Comparison of ENCODE assay signal across 1 cellular context in genomic region chr17:68512247-68512966, GRCh38.
TF ChIP-seq lines count a peak whose summit lies in the region.

Gene PRKAR1A, plus strand, starts transcription at chr17:68512430. Its CDS starts 2,970 bp downstream, at chr17:68515400.

TF ChIP-seq in HEK293, 187 proteins besides CTCF, POLR2A, EP300 and RAD21 (continued from another document and continues in another):
- TF ChIP-seq ZNF518A (tag by site-specific recombination; conservative IDR thresholded peaks at IDR 0.05; ENCODE audit: low read depth) = no peak; the same call in 1 of the 2 replicates
- TF ChIP-seq ZNF600 (tag by site-specific recombination; IDR thresholded peaks at IDR 0.05) = no peak; the same call in 1 of the 2 replicates
- no peak; the same call in 1 of the 2 replicates for TF ChIP-seq ZSCAN16 (tag by site-specific recombination; IDR thresholded peaks at IDR 0.05)
- TF ChIP-seq ZNF561 (tag by site-specific recombination; IDR thresholded peaks at IDR 0.05; ENCODE audit: borderline replicate concordance) = peak; percentile 54; the same call in 1 of the 2 replicates
- TF ChIP-seq KLF16 (tag by site-specific recombination; IDR thresholded peaks at IDR 0.05) = peak; percentile 39
- no peak; the same call in 1 of the 2 replicates for TF ChIP-seq BCL11A (tag by site-specific recombination; IDR thresholded peaks at IDR 0.05; ENCODE audit: low read depth)
- TF ChIP-seq SP7 (tag by site-specific recombination; IDR thresholded peaks at IDR 0.05) = peak; percentile 63; the same call in 1 of the 2 replicates
- TF ChIP-seq ZNF830 (tag by site-specific recombination; IDR thresholded peaks at IDR 0.05; ENCODE audit: low read depth) = no peak
- TF ChIP-seq ZNF558 (tag by site-specific recombination; IDR thresholded peaks at IDR 0.05) = no peak
- peak; percentile 79 for TF ChIP-seq SP3 (tag by site-specific recombination; IDR thresholded peaks at IDR 0.05)
- TF ChIP-seq TRIM28 (IDR thresholded peaks at IDR 0.05; ENCODE audit: borderline replicate concordance, low read length) = no peak
- TF ChIP-seq ZNF221 (tag by site-specific recombination; IDR thresholded peaks at IDR 0.05; ENCODE audit: borderline replicate concordance) = no peak
- TF ChIP-seq HOXD13 (CRISPR knock-in tag; IDR thresholded peaks at IDR 0.05; ENCODE audit: borderline replicate concordance) = no peak
- peak; percentile 74 for TF ChIP-seq ZNF629 (tag by site-specific recombination; IDR thresholded peaks at IDR 0.05)
- TF ChIP-seq ZSCAN18 (tag by site-specific recombination; IDR thresholded peaks at IDR 0.05) = no peak
- no peak for TF ChIP-seq PRDM6 (tag by site-specific recombination; IDR thresholded peaks at IDR 0.05)
- no peak; the same call in none of the 2 replicates for TF ChIP-seq ZNF692 (tag by site-specific recombination; IDR thresholded peaks at IDR 0.05)
- no peak for TF ChIP-seq ZNF423 (tag by site-specific recombination; IDR thresholded peaks at IDR 0.05)
- no peak for TF ChIP-seq ZNF521 (tag by site-specific recombination; IDR thresholded peaks at IDR 0.05)
- TF ChIP-seq ZNF114 (tag by site-specific recombination; IDR thresholded peaks at IDR 0.05) = no peak
- TF ChIP-seq SP2 (tag by site-specific recombination; IDR thresholded peaks at IDR 0.05) = peak; percentile 79
- no peak for TF ChIP-seq ZNF155 (tag by site-specific recombination; IDR thresholded peaks at IDR 0.05)
- no peak for TF ChIP-seq ZNF16 (tag by site-specific recombination; IDR thresholded peaks at IDR 0.05; ENCODE audit: low read depth)
- TF ChIP-seq KLF8 (tag by site-specific recombination; IDR thresholded peaks at IDR 0.05) = peak; percentile 9; the same call in 1 of the 2 replicates
- no peak for TF ChIP-seq ZFP69B (tag by site-specific recombination; IDR thresholded peaks at IDR 0.05)
- peak; percentile 78 for TF ChIP-seq KLF10 (tag by site-specific recombination; IDR thresholded peaks at IDR 0.05)
- TF ChIP-seq SCRT1 (tag by site-specific recombination; IDR thresholded peaks at IDR 0.05; ENCODE audit: borderline replicate concordance) = peak; percentile 14; the same call in 1 of the 2 replicates
- TF ChIP-seq SALL2 (tag by site-specific recombination; IDR thresholded peaks at IDR 0.05; ENCODE audit: borderline replicate concordance) = no peak
- TF ChIP-seq MEIS1 (CRISPR knock-in tag; IDR thresholded peaks at IDR 0.05; ENCODE audit: borderline replicate concordance) = no peak
- no peak; the same call in 1 of the 2 replicates for TF ChIP-seq INSM2 (tag by site-specific recombination; IDR thresholded peaks at IDR 0.05)
- TF ChIP-seq ELK4 (IDR thresholded peaks at IDR 0.05; ENCODE audit: borderline replicate concordance, low read depth, low read length) = no peak; the same call in 1 of the 2 replicates
- TF ChIP-seq ZNF157 (tag by site-specific recombination; IDR thresholded peaks at IDR 0.05) = no peak
- peak; percentile 65; the same call in 1 of the 2 replicates for TF ChIP-seq ZSCAN30 (tag by site-specific recombination; IDR thresholded peaks at IDR 0.05)
- 0 out of 2 replicates have a peak, but pooled peaks have one; percentile 1 for TF ChIP-seq ZNF394 (tag by site-specific recombination; IDR thresholded peaks at IDR 0.05; ENCODE audit: borderline replicate concordance)
- TF ChIP-seq BCL11B (tag by site-specific recombination; IDR thresholded peaks at IDR 0.05; ENCODE audit: low read depth) = no peak
- peak; percentile 73; the same call in 1 of the 2 replicates for TF ChIP-seq GLIS2 (tag by site-specific recombination; IDR thresholded peaks at IDR 0.05)
- no peak for TF ChIP-seq PRDM1 (tag by site-specific recombination; IDR thresholded peaks at IDR 0.05)
- no peak for TF ChIP-seq ZNF366 (tag by site-specific recombination; conservative IDR thresholded peaks at IDR 0.05)
- 0 out of 2 replicates have a peak, but pooled peaks have one; percentile 82 for TF ChIP-seq ZEB2 (tag by site-specific recombination; IDR thresholded peaks at IDR 0.05)
- TF ChIP-seq ZBTB11 (tag by site-specific recombination; conservative IDR thresholded peaks at IDR 0.05; ENCODE audit: low read depth) = peak; percentile 82; the same call in 1 of the 2 replicates
- TF ChIP-seq ZNF24 (tag by site-specific recombination; IDR thresholded peaks at IDR 0.05) = 0 out of 2 replicates have a peak, but pooled peaks have one; percentile 10
- TF ChIP-seq MYNN (tag by site-specific recombination; IDR thresholded peaks at IDR 0.05; ENCODE audit: borderline replicate concordance) = peak; percentile 49; the same call in 1 of the 2 replicates
- 0 out of 2 replicates have a peak, but pooled peaks have one; percentile 13 for TF ChIP-seq YY2 (tag by site-specific recombination; IDR thresholded peaks at IDR 0.05)
- TF ChIP-seq ZNF23 (tag by site-specific recombination; IDR thresholded peaks at IDR 0.05; ENCODE audit: borderline replicate concordance) = no peak
- 0 out of 2 replicates have a peak, but pooled peaks have one; percentile 50 for TF ChIP-seq ZNF660 (tag by site-specific recombination; IDR thresholded peaks at IDR 0.05)
- TF ChIP-seq FEZF1 (tag by site-specific recombination; IDR thresholded peaks at IDR 0.05) = no peak; the same call in 1 of the 2 replicates
- TF ChIP-seq ZNF837 (tag by site-specific recombination; IDR thresholded peaks at IDR 0.05) = no peak
- no peak for TF ChIP-seq ZNF426 (tag by site-specific recombination; IDR thresholded peaks at IDR 0.05)
